18 cellular contexts compared by ENCODE assay signal in the genomic region with DNA sequence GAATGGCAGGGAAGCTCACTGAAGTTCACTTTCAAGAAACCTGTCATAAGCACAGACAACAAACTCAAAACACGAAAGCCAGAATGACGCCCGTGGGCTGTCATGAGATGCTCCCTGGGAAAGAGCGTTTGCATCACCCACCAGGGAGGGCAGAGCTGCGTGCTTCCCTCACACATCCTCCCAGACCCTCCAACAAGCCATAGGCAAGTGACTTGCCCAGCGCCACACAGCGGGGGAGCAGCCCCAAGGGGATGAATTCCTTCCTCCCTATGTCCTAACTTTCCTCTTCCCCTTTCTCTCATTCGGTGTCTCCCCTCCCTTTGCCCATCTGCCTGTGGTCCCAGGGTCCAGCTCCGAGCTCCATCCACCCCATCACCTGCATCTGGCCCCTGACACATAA. TPM values are rescaled to one million over a fixed set of nuclear protein-coding genes. Genes with fewer than 3 reads are reported as not detected.
DNase-seq lines count a peak whose midpoint lies in the region; ATAC-seq lines count a peak whose summit lies in the region.
"Had no signal": no experiment of that assay in that cellular context is flagged by ENCODE, and none has a peak within 500 bp of the region (broad histone marks: within the 10 kb centered on the region; RNA-seq: fewer than 3 reads in every experiment).

No MANE protein-coding gene starts in this region.

- H3K27ac Mint-ChIP-seq in activated T-helper 17 cell treated with anti-CD3 and anti-CD28 coated beads, Interleukin-2, amount 50 U/mL, for 72 hours = peak overlapping the region; percentile 80
- H3K27ac Mint-ChIP-seq: CD8-positive, alpha-beta T cell had no signal

- H3K36me3 ChIP-seq in BLaER1 = peaks cover 15% of the 10 kb centered on the region
- H3K36me3 ChIP-seq: left ventricle myocardium inferior, tibial artery had no signal

- ATAC-seq in activated T-helper 17 cell treated with anti-CD3 and anti-CD28 coated beads, Interleukin-2, amount 50 U/mL, for 72 hours (replicated peaks) = no peak
- ATAC-seq in sciatic nerve (no peak), GM18861 (IDR thresholded peaks at IDR 0.05; ENCODE audit: unreplicated experiment) (no peak)
- ATAC-seq: CD8-positive, alpha-beta T cell had no signal

- H3K27me3 ChIP-seq in BLaER1 = no peaks in the 10 kb centered on the region
- no peaks in the 10 kb centered on the region for H3K27me3 ChIP-seq in layer of hippocampus (ENCODE audit: control insufficient read depth, insufficient read depth, low read length)
- H3K27me3 ChIP-seq: tibial artery had no signal

- intact Hi-C loops in sciatic nerve (cut with DNase I) = no loop called here

- H3K4me2 ChIP-seq in BLaER1 = peak overlapping the region; percentile 100

- no peaks in the 10 kb centered on the region for H3K36me3 Mint-ChIP-seq in activated T-helper 17 cell treated with anti-CD3 and anti-CD28 coated beads, Interleukin-2, amount 50 U/mL, for 72 hours (ENCODE audit: low read depth)
- H3K36me3 Mint-ChIP-seq: CD8-positive, alpha-beta T cell had no signal

- DNase-seq in sciatic nerve (ENCODE audit: low spot score) (peak; percentile 53), SHP77 (lab: John Stamatoyannopoulos, UW) (no peak), cortex of kidney (lab: John Stamatoyannopoulos, UW) (no peak), AML-193 (lab: John Stamatoyannopoulos, UW) (no peak)
- DNase-seq: activated CD4-positive, alpha-beta T cell treated with anti-CD3 and anti-CD28 coated beads, Interleukin-2, amount 50 U/mL, for 1 hour; activated naive CD4-positive, alpha-beta T cell treated with Interleukin-2 at 50 U/mL for 16 hours; activated T-cell treated with anti-CD3 and anti-CD28 coated beads for 4 hours; CD8-positive, alpha-beta T cell; DMS79; left ventricle myocardium inferior; NCI-H146; NCI-H82; stimulated activated CD4-positive, alpha-beta T cell treated with anti-CD3 and anti-CD28 coated beads, Interleukin-12 subunit alpha, Interleukin-12 subunit beta, amount 100 ng/mL, for 4 hours; tibial artery had no signal

- H3K4me3 ChIP-seq in BLaER1 = no peak overlapping the region
- H3K4me3 ChIP-seq: left ventricle myocardium inferior, tibial artery had no signal

- peaks cover 100% of the 10 kb centered on the region for H3K4me1 ChIP-seq in BLaER1

- H3K9me3 ChIP-seq in BLaER1 = no peaks in the 10 kb centered on the region
- H3K9me3 ChIP-seq: left ventricle myocardium inferior, tibial artery had no signal

- H3K9ac ChIP-seq in BLaER1 = peak overlapping the region; percentile 34; the same call in 1 of the 2 replicates

- no peaks in the 10 kb centered on the region for H3K27me3 Mint-ChIP-seq in activated T-helper 17 cell treated with anti-CD3 and anti-CD28 coated beads, Interleukin-2, amount 50 U/mL, for 72 hours

- no peaks in the 10 kb centered on the region for H3K4me1 Mint-ChIP-seq in activated T-helper 17 cell treated with anti-CD3 and anti-CD28 coated beads, Interleukin-2, amount 50 U/mL, for 72 hours

- no peak overlapping the region for H3K4me3 Mint-ChIP-seq in activated T-helper 17 cell treated with anti-CD3 and anti-CD28 coated beads, Interleukin-2, amount 50 U/mL, for 72 hours
- H3K4me3 Mint-ChIP-seq: CD8-positive, alpha-beta T cell had no signal

- H4K20me1 ChIP-seq in BLaER1 = peaks cover 67% of the 10 kb centered on the region

- no peaks in the 10 kb centered on the region for H3K9me3 Mint-ChIP-seq in activated T-helper 17 cell treated with anti-CD3 and anti-CD28 coated beads, Interleukin-2, amount 50 U/mL, for 72 hours
- H3K9me3 Mint-ChIP-seq: CD8-positive, alpha-beta T cell had no signal

- H3K27ac ChIP-seq in BLaER1 (peak overlapping the region; percentile 96), layer of hippocampus (ENCODE audit: low read depth, low read length) (peak overlapping the region; percentile 67)
- H3K27ac ChIP-seq: left ventricle myocardium inferior, tibial artery had no signal

RNA-seq across cellular contexts. Expression of a gene that starts 10.7 kb away (rescaled TPM):
- 100 to 1,000 TPM in 1 of 2 donors, 10 to 100 TPM in 1; 84.0 to 110 TPM for total RNA-seq in activated T-helper 17 cell treated with anti-CD3 and anti-CD28 coated beads, Interleukin-2, amount 50 U/mL, for 72 hours
- total RNA-seq in sciatic nerve = 62.8 TPM
